16 cellular contexts compared by ENCODE assay signal in genomic region chr5:176639981-176640380, GRCh38. TPM values are rescaled to one million over a fixed set of nuclear protein-coding genes. Genes with fewer than 3 reads are reported as not detected.
DNase-seq lines count a peak whose midpoint lies in the region; ATAC-seq and TF ChIP-seq lines count a peak whose summit lies in the region.
"Had no signal": no experiment of that assay in that cellular context is flagged by ENCODE, and none has a peak within 500 bp of the region (broad histone marks: within the 10 kb centered on the region; RNA-seq: fewer than 3 reads in every experiment).

No MANE protein-coding gene starts in this region.

- H3K27ac ChIP-seq in neural progenitor cell = no peak overlapping the region
- H3K27ac ChIP-seq: neutrophil, uterus had no signal

- no peak overlapping the region for H3K4me3 ChIP-seq in neural progenitor cell
- H3K4me3 ChIP-seq: lung, uterus had no signal

- no peaks in the 10 kb centered on the region for H3K9me3 Mint-ChIP-seq in neural progenitor cell
- H3K9me3 Mint-ChIP-seq: endodermal cell had no signal

- no peak overlapping the region for H3K27ac Mint-ChIP-seq in neural progenitor cell
- H3K27ac Mint-ChIP-seq: endodermal cell had no signal

- peaks cover 26% of the 10 kb centered on the region for H3K4me1 Mint-ChIP-seq in neural progenitor cell

- no peak overlapping the region for H3K9ac ChIP-seq in neural progenitor cell

- H3K27me3 ChIP-seq in neural progenitor cell = no peaks in the 10 kb centered on the region
- H3K27me3 ChIP-seq: uterus had no signal

- no peak for TF ChIP-seq CTCF in neural progenitor cell (IDR thresholded peaks at IDR 0.05)

- no peak for ATAC-seq in left lobe of liver
- ATAC-seq: HCT116 had no signal

- peaks cover 23% of the 10 kb centered on the region for H3K27me3 Mint-ChIP-seq in neural progenitor cell (ENCODE audit: insufficient read depth, low read depth)

- no peak overlapping the region for H3K4me2 ChIP-seq in neural progenitor cell

- DNase-seq in Ammon's horn (ENCODE audit: low spot score) (peak; percentile 80), NCI-H1694 treated with DMSO at 0.1 percent for 48 hours (lab: John Stamatoyannopoulos, UW) (peak; percentile 78), cerebellar nuclear complex (lab: John Stamatoyannopoulos, UW) (peak; percentile 70 to 92), medulla oblongata (ENCODE audit: extremely low spot score) (peak; percentile 85), neural progenitor cell (ENCODE audit: low spot score) (no peak), left lobe of liver (ENCODE audit: low spot score) (no peak), NCI-H187 (lab: John Stamatoyannopoulos, UW) (no peak), NCI-H1048 (lab: John Stamatoyannopoulos, UW) (no peak)
- DNase-seq: activated CD4-positive, CD25-positive, alpha-beta regulatory T cell treated with anti-CD3 and anti-CD28 coated beads, Interleukin-2, amount 50 U/mL, for 72 hours; activated T-cell treated with anti-CD3 and anti-CD28 coated beads, Interleukin-2, amount 50 U/mL, for 1 hour; endodermal cell; uterus had no signal

- no peaks in the 10 kb centered on the region for H4K20me1 ChIP-seq in neural progenitor cell (ENCODE audit: low read depth)

- no peaks in the 10 kb centered on the region for H3K79me2 ChIP-seq in neural progenitor cell (ENCODE audit: low read depth)

- peaks cover 35% of the 10 kb centered on the region for H3F3A ChIP-seq in neural progenitor cell (ENCODE audit: low read depth)

- no peak overlapping the region for H3K4me3 Mint-ChIP-seq in neural progenitor cell
- H3K4me3 Mint-ChIP-seq: endodermal cell had no signal

- H3K36me3 Mint-ChIP-seq in neural progenitor cell = no peaks in the 10 kb centered on the region

- H3K36me3 ChIP-seq in neural progenitor cell = no peaks in the 10 kb centered on the region
- H3K36me3 ChIP-seq: neutrophil, uterus had no signal

- no peak overlapping the region for H2AFZ ChIP-seq in neural progenitor cell (replicated peaks)

- peaks cover 19% of the 10 kb centered on the region for H3K4me1 ChIP-seq in neural progenitor cell
- H3K4me1 ChIP-seq: uterus had no signal

- H3K9me3 ChIP-seq in neural progenitor cell (ENCODE audit: low read depth) = no peaks in the 10 kb centered on the region
- H3K9me3 ChIP-seq: neutrophil, uterus had no signal

RNA-seq across cellular contexts. Expression of gene TSPAN17, which starts 7.3 kb away (rescaled TPM):
- 25.9 and 51.7 TPM in 2 replicates for total RNA-seq in neural progenitor cell (ENCODE audit: low replicate concordance)
- 13.7 TPM for total RNA-seq in left lobe of liver

RNA-seq across cellular contexts. Expression of gene EIF4E1B, which starts 9.5 kb away (rescaled TPM):
- total RNA-seq in neural progenitor cell (ENCODE audit: low replicate concordance) (0.06 and 0.68 TPM in 2 replicates), left lobe of liver (not detected)
- total RNA-seq: astrocyte, lung, uterus had no signal

RNA-seq across cellular contexts. Expression of gene SNCB, which starts 9.6 kb away (rescaled TPM):
- 1.1 TPM in 1 of 2 replicates, not detected in the other for total RNA-seq in neural progenitor cell (ENCODE audit: low replicate concordance)
- total RNA-seq in left lobe of liver = not detected
- total RNA-seq: lung, uterus had no signal

RNA-seq across cellular contexts. Expression of gene GPRIN1, which starts 30.0 kb away (rescaled TPM):
- total RNA-seq in neural progenitor cell (ENCODE audit: low replicate concordance) = 0.67 and 3.7 TPM in 2 replicates
- total RNA-seq in left lobe of liver = 0.18 TPM

Comparison
In these comparisons a context has a peak if more than half of its experiments do, and no peak if none do; other contexts are left out.
1. DNase-seq: peak in Ammon's horn (single experiment), NCI-H1694 treated with DMSO at 0.1 percent for 48 hours (single experiment), cerebellar nuclear complex (2 of 2) and medulla oblongata (single experiment); none in neural progenitor cell (single experiment), left lobe of liver (single experiment), NCI-H187 (0 of 2) and NCI-H1048 (single experiment).